10 cellular contexts compared by ENCODE assay signal in genomic region chr17:47844814-47845453, GRCh38. TPM values are rescaled to one million over a fixed set of nuclear protein-coding genes. Genes with fewer than 3 reads are reported as not detected.
A peak's percentile ranks its signal among the peaks of the same experiment; 100 is the strongest.
DNase-seq lines count a peak whose midpoint lies in the region; ATAC-seq and TF ChIP-seq lines count a peak whose summit lies in the region.
"Had no signal": no experiment of that assay in that cellular context is flagged by ENCODE, and none has a peak within 500 bp of the region (broad histone marks: within the 10 kb centered on the region; RNA-seq: fewer than 3 reads in every experiment).

No MANE protein-coding gene starts in this region.

- H4K20me1 ChIP-seq in Karpas-422 (ENCODE audit: insufficient read depth, low read depth, low read length) (peaks cover 4% of the 10 kb centered on the region; the same call in 1 of the 2 replicates), neural cell (ENCODE audit: insufficient read depth) (no peaks in the 10 kb centered on the region)

- no peak for ATAC-seq in left cardiac atrium
- no peak for ATAC-seq in stimulated activated naive CD8-positive, alpha-beta T cell treated with anti-CD3 and anti-CD28 coated beads, Interleukin-15, amount 100 ng/mL, for 72 hours

- peaks cover 53% of the 10 kb centered on the region for H3K4me1 Mint-ChIP-seq in stimulated activated naive CD8-positive, alpha-beta T cell treated with anti-CD3 and anti-CD28 coated beads, Interleukin-15, amount 100 ng/mL, for 72 hours

- H3K27me3 Mint-ChIP-seq in stimulated activated naive CD8-positive, alpha-beta T cell treated with anti-CD3 and anti-CD28 coated beads, Interleukin-15, amount 100 ng/mL, for 72 hours = peaks cover 62% of the 10 kb centered on the region

- in situ Hi-C loops in astrocyte of the cerebellum (cut with HindIII; ENCODE audit: low sequenced_read_pairs) = no loop called here

- H3K4me1 ChIP-seq in Karpas-422 (ENCODE audit: low read length) = peaks cover 19% of the 10 kb centered on the region
- peaks cover 0 to 23% of the 10 kb centered on the region in 2 donors for H3K4me1 ChIP-seq in right atrium auricular region

- no peak overlapping the region for H3K27ac Mint-ChIP-seq in stimulated activated naive CD8-positive, alpha-beta T cell treated with anti-CD3 and anti-CD28 coated beads, Interleukin-15, amount 100 ng/mL, for 72 hours

- no peaks in the 10 kb centered on the region for H3K36me3 ChIP-seq in Karpas-422 (ENCODE audit: insufficient read depth, low read length)
- H3K36me3 ChIP-seq in neural cell (ENCODE audit: insufficient read depth, low read length) = no peaks in the 10 kb centered on the region
- no peaks in the 10 kb centered on the region for H3K36me3 ChIP-seq in right atrium auricular region

- H3K4me3 ChIP-seq in Karpas-422 (ENCODE audit: low read length) (no peak overlapping the region), astrocyte of the cerebellum (ENCODE audit: low read depth, low read length) (no peak overlapping the region), neural cell (ENCODE audit: low read length) (no peak overlapping the region), right atrium auricular region (no peak overlapping the region)

- H3K9ac ChIP-seq in Karpas-422 (ENCODE audit: low read length) = no peak overlapping the region
- H3K9ac ChIP-seq in neural cell (ENCODE audit: low read length) = no peak overlapping the region

- DNase-seq in EL = peak; percentile 35
- DNase-seq in Karpas-422 = peak; percentile 70
- no peak for DNase-seq in astrocyte of the cerebellum (ENCODE audit: low read depth)
- DNase-seq in left cardiac atrium = no peak
- DNase-seq in right atrium auricular region (ENCODE audit: low spot score) = no peak
- DNase-seq in NCI-H1694 treated with DMSO at 0.1 percent for 48 hours (lab: John Stamatoyannopoulos, UW) = no peak
- DNase-seq in stimulated activated naive CD8-positive, alpha-beta T cell treated with anti-CD3 and anti-CD28 coated beads, Interleukin-15, amount 100 ng/mL, for 72 hours = no peak
- DNase-seq: NCI-H1092 treated with DMSO at 0.1 percent for 48 hours, nucleus accumbens had no signal

- H3K9me3 ChIP-seq in Karpas-422 (ENCODE audit: low read length) (no peaks in the 10 kb centered on the region), neural cell (ENCODE audit: low read length) (no peaks in the 10 kb centered on the region), right atrium auricular region (no peaks in the 10 kb centered on the region)

- H2AFZ ChIP-seq in Karpas-422 (ENCODE audit: low read length) (no peak overlapping the region), neural cell (ENCODE audit: low read depth, low read length) (no peak overlapping the region)

- TF ChIP-seq RAD21 in neural cell (conservative IDR thresholded peaks at IDR 0.05) = no peak

- no peak overlapping the region for H3K4me3 Mint-ChIP-seq in stimulated activated naive CD8-positive, alpha-beta T cell treated with anti-CD3 and anti-CD28 coated beads, Interleukin-15, amount 100 ng/mL, for 72 hours

- no peak for TF ChIP-seq EP300 in neural cell (conservative IDR thresholded peaks at IDR 0.05; ENCODE audit: poor library complexity, severe bottlenecking)

- H3K79me2 ChIP-seq in Karpas-422 (ENCODE audit: low read length) (no peaks in the 10 kb centered on the region), neural cell (replicated peaks; ENCODE audit: insufficient read depth, low read length) (no peaks in the 10 kb centered on the region)

- H3F3A ChIP-seq in neural cell (ENCODE audit: insufficient read depth, low read length, poor library complexity, severe bottlenecking) = no peaks in the 10 kb centered on the region

- peak; percentile 50 for TF ChIP-seq CTCF in astrocyte of the cerebellum (IDR thresholded peaks at IDR 0.05; ENCODE audit: low read depth, low read length, missing control alignments)
- TF ChIP-seq CTCF in neural cell (IDR thresholded peaks at IDR 0.05; ENCODE audit: poor library complexity, severe bottlenecking) = peak; percentile 42
- peak in 1 of 2 donors; percentile 25 for TF ChIP-seq CTCF in right atrium auricular region (IDR thresholded peaks at IDR 0.05)

- intact Hi-C loops in left cardiac atrium (cut with DNase I) = loop anchor here (2.0 to 10.0 kb wide), 3 partner anchors 44 to 102 kb away; partner anchors contain the start of gene PNPO (in 1 of the 2)

- no peak overlapping the region for H3K4me2 ChIP-seq in Karpas-422 (ENCODE audit: low read depth, low read length, poor library complexity, severe bottlenecking)
- no peak overlapping the region for H3K4me2 ChIP-seq in neural cell (ENCODE audit: low read length)

- no peaks in the 10 kb centered on the region for H3K9me3 Mint-ChIP-seq in stimulated activated naive CD8-positive, alpha-beta T cell treated with anti-CD3 and anti-CD28 coated beads, Interleukin-15, amount 100 ng/mL, for 72 hours

- H3K27ac ChIP-seq in Karpas-422 (ENCODE audit: low read length) = no peak overlapping the region
- H3K27ac ChIP-seq in neural cell (ENCODE audit: low read length) = no peak overlapping the region
- no peak overlapping the region for H3K27ac ChIP-seq in right atrium auricular region

- H3K9me2 ChIP-seq in Karpas-422 (replicated peaks; ENCODE audit: insufficient read depth, low read length) (no peaks in the 10 kb centered on the region), neural cell (ENCODE audit: insufficient read depth, low read length) (no peaks in the 10 kb centered on the region)

- no peaks in the 10 kb centered on the region for H3K27me3 ChIP-seq in Karpas-422 (ENCODE audit: low read length)
- H3K27me3 ChIP-seq in neural cell (ENCODE audit: insufficient read depth, low read depth, low read length) = peaks cover 57% of the 10 kb centered on the region
- peaks cover 3 to 18% of the 10 kb centered on the region in 2 donors for H3K27me3 ChIP-seq in right atrium auricular region

TF ChIP-seq in neural cell, 6 proteins besides CTCF, POLR2A, EP300 and RAD21:
- no peak for TF ChIP-seq EZH2 (IDR thresholded peaks at IDR 0.05; ENCODE audit: borderline replicate concordance, insufficient read depth, low read length, poor library complexity, severe bottlenecking)
- TF ChIP-seq MXI1 (conservative IDR thresholded peaks at IDR 0.05; ENCODE audit: poor library complexity, severe bottlenecking) = no peak
- no peak for TF ChIP-seq SMC3 (conservative IDR thresholded peaks at IDR 0.05; ENCODE audit: poor library complexity)
- no peak for TF ChIP-seq POLR2AphosphoS5 (IDR thresholded peaks at IDR 0.05)
- TF ChIP-seq TAF1 (IDR thresholded peaks at IDR 0.05; ENCODE audit: low read depth) = no peak
- no peak for TF ChIP-seq REST (IDR thresholded peaks at IDR 0.05; ENCODE audit: borderline replicate concordance)

RNA-seq across cellular contexts. Expression of gene SCRN2, which starts 3.9 kb away (rescaled TPM):
- total RNA-seq in Karpas-422 (2014; rRNA removed; shearing (Covaris generic); ENCODE audit: low replicate concordance) = 37.7 and 63.5 TPM in 2 replicates
- polyA plus RNA-seq in neural cell = 94.0 and 104 TPM in 2 replicates
- polyA minus RNA-seq in neural cell = 35.3 and 36.0 TPM in 2 replicates
- total RNA-seq in left cardiac atrium = 10 to 100 TPM; 32.2 to 33.6 TPM
- total RNA-seq in right atrium auricular region = 10 to 100 TPM; 28.5 to 37.1 TPM

RNA-seq across cellular contexts. Expression of gene SP6, which starts 6.0 kb away (rescaled TPM):
- total RNA-seq in Karpas-422 (2014; rRNA removed; shearing (Covaris generic); ENCODE audit: low replicate concordance) = 0.04 TPM in 1 of 2 replicates, not detected in the other
- polyA plus RNA-seq in neural cell = 0.42 and 0.44 TPM in 2 replicates
- polyA minus RNA-seq in neural cell = 0.73 and 1.0 TPM in 2 replicates
- total RNA-seq in left cardiac atrium (under 1 TPM; 0.24 to 0.50 TPM), right atrium auricular region (1 to 10 TPM in 1 of 2 donors, not detected in 1; 2.7 TPM)

RNA-seq across cellular contexts. Expression of gene LRRC46, which starts 13.5 kb away (rescaled TPM):
- 2.8 TPM in 1 of 2 replicates, not detected in the other for total RNA-seq in Karpas-422 (2014; rRNA removed; shearing (Covaris generic); ENCODE audit: low replicate concordance)
- polyA plus RNA-seq in neural cell = 0.12 and 0.56 TPM in 2 replicates
- not detected in 2 replicates for polyA minus RNA-seq in neural cell
- total RNA-seq in left cardiac atrium (not detected), right atrium auricular region (under 1 TPM in 1 of 2 donors, not detected in 1; 0.59 TPM)

RNA-seq across cellular contexts. Expression of gene MRPL10, which starts 13.6 kb away (rescaled TPM):
- total RNA-seq in Karpas-422 (2014; rRNA removed; shearing (Covaris generic); ENCODE audit: low replicate concordance) = 38.2 and 50.3 TPM in 2 replicates
- polyA plus RNA-seq in neural cell = 33.8 and 34.2 TPM in 2 replicates
- 20.0 and 24.3 TPM in 2 replicates for polyA minus RNA-seq in neural cell
- total RNA-seq in left cardiac atrium = 10 to 100 TPM; 33.9 to 38.8 TPM
- 10 to 100 TPM; 51.8 to 61.3 TPM for total RNA-seq in right atrium auricular region

RNA-seq across cellular contexts. Expression of gene OSBPL7, which starts 23.3 kb away (rescaled TPM):
- 11.1 and 21.9 TPM in 2 replicates for total RNA-seq in Karpas-422 (2014; rRNA removed; shearing (Covaris generic); ENCODE audit: low replicate concordance)
- 10.0 and 11.4 TPM in 2 replicates for polyA plus RNA-seq in neural cell
- polyA minus RNA-seq in neural cell = 10.4 and 13.1 TPM in 2 replicates
- total RNA-seq in left cardiac atrium (1 to 10 TPM; 4.5 to 5.4 TPM), right atrium auricular region (1 to 10 TPM; 2.3 to 3.6 TPM)

Comparison
In these comparisons a context has a peak if more than half of its experiments do, and no peak if none do; other contexts are left out.
1. DNase-seq: peak in EL (single experiment) and Karpas-422 (single experiment); none in astrocyte of the cerebellum (single experiment), left cardiac atrium (single experiment), right atrium auricular region (single experiment), NCI-H1694 treated with DMSO at 0.1 percent for 48 hours (single experiment) and stimulated activated naive CD8-positive, alpha-beta T cell treated with anti-CD3 and anti-CD28 coated beads, Interleukin-15, amount 100 ng/mL, for 72 hours (0 of 2).